ENCODE assay signal across 14 cellular contexts in the genomic region with DNA sequence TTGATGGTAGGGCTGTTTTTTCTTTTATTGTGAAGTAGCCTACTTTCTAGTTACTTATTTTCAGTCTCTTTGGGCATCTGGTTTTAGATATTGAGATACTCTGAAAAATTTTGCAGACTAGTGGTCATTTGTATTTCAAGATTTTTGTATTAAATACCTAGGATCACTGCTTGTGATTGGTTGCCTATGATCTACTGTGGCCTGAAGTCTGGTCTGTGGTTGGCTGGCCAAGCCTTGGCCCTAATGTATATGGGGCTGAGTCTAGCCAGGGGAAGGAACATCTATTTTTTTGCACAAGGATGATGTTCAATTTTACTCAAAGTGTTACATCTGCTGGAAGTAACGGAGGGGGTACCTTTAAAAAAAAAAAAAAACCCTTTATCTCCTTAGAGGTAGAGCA. TPM values are rescaled to one million over a fixed set of nuclear protein-coding genes. Genes with fewer than 3 reads are reported as not detected.
"Had no signal": no experiment of that assay in that cellular context is flagged by ENCODE, and none has a peak within 500 bp of the region (broad histone marks: within the 10 kb centered on the region; RNA-seq: fewer than 3 reads in every experiment).

No MANE protein-coding gene starts in this region.

RNA-seq across cellular contexts. Expression of a gene that starts 38.0 kb away (rescaled TPM):
- total RNA-seq: stomach, subcutaneous adipose tissue, suprapubic skin, temporal lobe, thoracic aorta, thyroid gland, tibial nerve, transverse colon, upper lobe of left lung, upper lobe of right lung, ureter, urinary bladder, uterus, vagina had no signal
- polyA plus RNA-seq: stomach, urinary bladder had no signal
